In the genomic region with DNA sequence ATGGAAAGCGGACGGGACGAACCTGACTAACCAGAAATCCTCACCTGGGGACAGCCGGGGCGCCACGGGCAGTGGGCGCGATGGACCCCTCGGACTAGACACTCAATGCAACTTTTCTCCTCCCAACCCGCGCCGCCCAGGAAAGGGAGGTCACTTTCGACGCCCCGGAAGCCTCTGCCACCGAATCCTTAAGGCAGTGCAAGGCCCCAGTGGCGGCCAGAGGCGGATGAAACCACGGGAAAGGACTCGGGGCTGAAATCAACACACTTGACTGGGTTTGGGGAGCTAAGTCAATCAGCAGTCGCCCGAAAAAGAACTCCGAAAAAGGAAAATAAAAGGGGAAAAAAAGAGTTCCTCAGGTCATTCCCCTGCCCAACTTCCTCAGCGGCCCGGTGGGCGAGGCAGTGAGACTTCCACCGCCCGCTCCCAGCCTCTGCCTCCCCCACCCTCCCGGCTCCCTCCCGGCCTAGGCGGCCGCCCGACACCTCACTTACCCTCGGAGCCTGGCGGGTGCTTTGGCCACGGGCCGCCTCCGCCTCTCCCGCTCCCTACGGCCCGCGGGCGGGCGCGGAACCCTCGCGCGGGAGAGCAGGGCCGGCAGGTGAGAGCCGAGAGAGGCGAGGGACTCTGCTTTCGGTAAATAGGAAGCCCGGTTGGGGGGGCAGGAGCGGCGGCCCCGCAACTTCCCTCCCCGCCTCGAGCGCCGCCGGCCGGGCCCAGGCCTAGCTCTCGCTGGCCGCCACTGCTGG, we compare ENCODE assay signal across 1 cellular context.
TF ChIP-seq lines count a peak whose summit lies in the region.

No MANE protein-coding gene starts in this region.

TF ChIP-seq in GM12878, 131 proteins besides CTCF, POLR2A, EP300 and RAD21:
- TF ChIP-seq, protein P1, sequence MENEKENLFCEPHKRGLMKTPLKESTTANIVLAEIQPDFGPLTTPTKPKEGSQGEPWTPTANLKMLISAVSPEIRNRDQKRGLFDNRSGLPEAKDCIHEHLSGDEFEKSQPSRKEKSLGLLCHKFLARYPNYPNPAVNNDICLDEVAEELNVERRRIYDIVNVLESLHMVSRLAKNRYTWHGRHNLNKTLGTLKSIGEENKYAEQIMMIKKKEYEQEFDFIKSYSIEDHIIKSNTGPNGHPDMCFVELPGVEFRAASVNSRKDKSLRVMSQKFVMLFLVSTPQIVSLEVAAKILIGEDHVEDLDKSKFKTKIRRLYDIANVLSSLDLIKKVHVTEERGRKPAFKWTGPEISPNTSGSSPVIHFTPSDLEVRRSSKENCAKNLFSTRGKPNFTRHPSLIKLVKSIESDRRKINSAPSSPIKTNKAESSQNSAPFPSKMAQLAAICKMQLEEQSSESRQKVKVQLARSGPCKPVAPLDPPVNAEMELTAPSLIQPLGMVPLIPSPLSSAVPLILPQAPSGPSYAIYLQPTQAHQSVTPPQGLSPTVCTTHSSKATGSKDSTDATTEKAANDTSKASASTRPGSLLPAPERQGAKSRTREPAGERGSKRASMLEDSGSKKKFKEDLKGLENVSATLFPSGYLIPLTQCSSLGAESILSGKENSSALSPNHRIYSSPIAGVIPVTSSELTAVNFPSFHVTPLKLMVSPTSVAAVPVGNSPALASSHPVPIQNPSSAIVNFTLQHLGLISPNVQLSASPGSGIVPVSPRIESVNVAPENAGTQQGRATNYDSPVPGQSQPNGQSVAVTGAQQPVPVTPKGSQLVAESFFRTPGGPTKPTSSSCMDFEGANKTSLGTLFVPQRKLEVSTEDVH (IDR thresholded peaks at IDR 0.05; ENCODE audit: low read depth, partially characterized antibody), result no peak
- TF ChIP-seq STAT1 (conservative IDR thresholded peaks at IDR 0.05) (no peak), CREB1 (IDR thresholded peaks at IDR 0.05; ENCODE audit: low read depth) (0 out of 2 replicates have a peak, but pooled peaks have one; percentile 8), POLR2AphosphoS5 (IDR thresholded peaks at IDR 0.05; ENCODE audit: low read length) (peak; percentile 44; the same call in 1 of the 2 replicates), RUNX3 (IDR thresholded peaks at IDR 0.05; ENCODE audit: low read length) (peak; percentile 34; the same call in 1 of the 2 replicates), YY1 (IDR thresholded peaks at IDR 0.05; ENCODE audit: low read depth, low read length) (peak; percentile 14; the same call in 1 of the 2 replicates), SREBF2 (IDR thresholded peaks at IDR 0.05; ENCODE audit: low read length) (no peak), IRF4 (IDR thresholded peaks at IDR 0.05; ENCODE audit: low read depth, low read length) (no peak), NR2C2 (IDR thresholded peaks at IDR 0.05; ENCODE audit: borderline replicate concordance, control insufficient read depth, insufficient read length, low read depth) (no peak), IKZF2 (IDR thresholded peaks at IDR 0.05) (peak; percentile 23 to 26; a peak in 2 of 4 replicates), ZSCAN29 (IDR thresholded peaks at IDR 0.05) (no peak), NR2F1 (conservative IDR thresholded peaks at IDR 0.05) (0 out of 2 replicates have a peak, but pooled peaks have one; percentile 12), EGR1 (IDR thresholded peaks at IDR 0.05; ENCODE audit: borderline replicate concordance in 1 of 2, low read depth in 2 of 2, low read length in 2 of 2) (no peak), BACH1 (IDR thresholded peaks at IDR 0.05; ENCODE audit: borderline replicate concordance) (0 out of 2 replicates have a peak, but pooled peaks have one; percentile 15), HDAC2 (IDR thresholded peaks at IDR 0.05) (no peak), SUZ12 (IDR thresholded peaks at IDR 0.05; ENCODE audit: unreplicated experiment) (no peak), SMAD5 (IDR thresholded peaks at IDR 0.05; ENCODE audit: low read depth) (no peak), CHD1 (IDR thresholded peaks at IDR 0.05; ENCODE audit: low read depth, low read length) (0 out of 2 replicates have a peak, but pooled peaks have one; percentile 10), NBN (IDR thresholded peaks at IDR 0.05) (no peak), BCL11A (IDR thresholded peaks at IDR 0.05; ENCODE audit: low read depth, low read length) (no peak), EED (IDR thresholded peaks at IDR 0.05; ENCODE audit: low read depth) (peak; percentile 68), LARP7 (IDR thresholded peaks at IDR 0.05) (no peak; the same call in 1 of the 2 replicates), CBFB (IDR thresholded peaks at IDR 0.05; ENCODE audit: low read depth) (peak; percentile 25; the same call in 1 of the 2 replicates)
- TF ChIP-seq, protein P2, sequence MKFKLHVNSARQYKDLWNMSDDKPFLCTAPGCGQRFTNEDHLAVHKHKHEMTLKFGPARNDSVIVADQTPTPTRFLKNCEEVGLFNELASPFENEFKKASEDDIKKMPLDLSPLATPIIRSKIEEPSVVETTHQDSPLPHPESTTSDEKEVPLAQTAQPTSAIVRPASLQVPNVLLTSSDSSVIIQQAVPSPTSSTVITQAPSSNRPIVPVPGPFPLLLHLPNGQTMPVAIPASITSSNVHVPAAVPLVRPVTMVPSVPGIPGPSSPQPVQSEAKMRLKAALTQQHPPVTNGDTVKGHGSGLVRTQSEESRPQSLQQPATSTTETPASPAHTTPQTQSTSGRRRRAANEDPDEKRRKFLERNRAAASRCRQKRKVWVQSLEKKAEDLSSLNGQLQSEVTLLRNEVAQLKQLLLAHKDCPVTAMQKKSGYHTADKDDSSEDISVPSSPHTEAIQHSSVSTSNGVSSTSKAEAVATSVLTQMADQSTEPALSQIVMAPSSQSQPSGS (IDR thresholded peaks at IDR 0.05; ENCODE audit: low read length), result no peak
- TF ChIP-seq, protein P3, sequence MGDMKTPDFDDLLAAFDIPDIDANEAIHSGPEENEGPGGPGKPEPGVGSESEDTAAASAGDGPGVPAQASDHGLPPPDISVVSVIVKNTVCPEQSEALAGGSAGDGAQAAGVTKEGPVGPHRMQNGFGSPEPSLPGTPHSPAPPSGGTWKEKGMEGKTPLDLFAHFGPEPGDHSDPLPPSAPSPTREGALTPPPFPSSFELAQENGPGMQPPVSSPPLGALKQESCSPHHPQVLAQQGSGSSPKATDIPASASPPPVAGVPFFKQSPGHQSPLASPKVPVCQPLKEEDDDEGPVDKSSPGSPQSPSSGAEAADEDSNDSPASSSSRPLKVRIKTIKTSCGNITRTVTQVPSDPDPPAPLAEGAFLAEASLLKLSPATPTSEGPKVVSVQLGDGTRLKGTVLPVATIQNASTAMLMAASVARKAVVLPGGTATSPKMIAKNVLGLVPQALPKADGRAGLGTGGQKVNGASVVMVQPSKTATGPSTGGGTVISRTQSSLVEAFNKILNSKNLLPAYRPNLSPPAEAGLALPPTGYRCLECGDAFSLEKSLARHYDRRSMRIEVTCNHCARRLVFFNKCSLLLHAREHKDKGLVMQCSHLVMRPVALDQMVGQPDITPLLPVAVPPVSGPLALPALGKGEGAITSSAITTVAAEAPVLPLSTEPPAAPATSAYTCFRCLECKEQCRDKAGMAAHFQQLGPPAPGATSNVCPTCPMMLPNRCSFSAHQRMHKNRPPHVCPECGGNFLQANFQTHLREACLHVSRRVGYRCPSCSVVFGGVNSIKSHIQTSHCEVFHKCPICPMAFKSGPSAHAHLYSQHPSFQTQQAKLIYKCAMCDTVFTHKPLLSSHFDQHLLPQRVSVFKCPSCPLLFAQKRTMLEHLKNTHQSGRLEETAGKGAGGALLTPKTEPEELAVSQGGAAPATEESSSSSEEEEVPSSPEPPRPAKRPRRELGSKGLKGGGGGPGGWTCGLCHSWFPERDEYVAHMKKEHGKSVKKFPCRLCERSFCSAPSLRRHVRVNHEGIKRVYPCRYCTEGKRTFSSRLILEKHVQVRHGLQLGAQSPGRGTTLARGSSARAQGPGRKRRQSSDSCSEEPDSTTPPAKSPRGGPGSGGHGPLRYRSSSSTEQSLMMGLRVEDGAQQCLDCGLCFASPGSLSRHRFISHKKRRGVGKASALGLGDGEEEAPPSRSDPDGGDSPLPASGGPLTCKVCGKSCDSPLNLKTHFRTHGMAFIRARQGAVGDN (IDR thresholded peaks at IDR 0.05), result no peak
- TF ChIP-seq, protein P4, sequence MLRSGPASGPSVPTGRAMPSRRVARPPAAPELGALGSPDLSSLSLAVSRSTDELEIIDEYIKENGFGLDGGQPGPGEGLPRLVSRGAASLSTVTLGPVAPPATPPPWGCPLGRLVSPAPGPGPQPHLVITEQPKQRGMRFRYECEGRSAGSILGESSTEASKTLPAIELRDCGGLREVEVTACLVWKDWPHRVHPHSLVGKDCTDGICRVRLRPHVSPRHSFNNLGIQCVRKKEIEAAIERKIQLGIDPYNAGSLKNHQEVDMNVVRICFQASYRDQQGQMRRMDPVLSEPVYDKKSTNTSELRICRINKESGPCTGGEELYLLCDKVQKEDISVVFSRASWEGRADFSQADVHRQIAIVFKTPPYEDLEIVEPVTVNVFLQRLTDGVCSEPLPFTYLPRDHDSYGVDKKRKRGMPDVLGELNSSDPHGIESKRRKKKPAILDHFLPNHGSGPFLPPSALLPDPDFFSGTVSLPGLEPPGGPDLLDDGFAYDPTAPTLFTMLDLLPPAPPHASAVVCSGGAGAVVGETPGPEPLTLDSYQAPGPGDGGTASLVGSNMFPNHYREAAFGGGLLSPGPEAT (IDR thresholded peaks at IDR 0.05; ENCODE audit: low read depth), result 0 out of 2 replicates have a peak, but pooled peaks have one; percentile 19
- TF ChIP-seq, protein P5, sequence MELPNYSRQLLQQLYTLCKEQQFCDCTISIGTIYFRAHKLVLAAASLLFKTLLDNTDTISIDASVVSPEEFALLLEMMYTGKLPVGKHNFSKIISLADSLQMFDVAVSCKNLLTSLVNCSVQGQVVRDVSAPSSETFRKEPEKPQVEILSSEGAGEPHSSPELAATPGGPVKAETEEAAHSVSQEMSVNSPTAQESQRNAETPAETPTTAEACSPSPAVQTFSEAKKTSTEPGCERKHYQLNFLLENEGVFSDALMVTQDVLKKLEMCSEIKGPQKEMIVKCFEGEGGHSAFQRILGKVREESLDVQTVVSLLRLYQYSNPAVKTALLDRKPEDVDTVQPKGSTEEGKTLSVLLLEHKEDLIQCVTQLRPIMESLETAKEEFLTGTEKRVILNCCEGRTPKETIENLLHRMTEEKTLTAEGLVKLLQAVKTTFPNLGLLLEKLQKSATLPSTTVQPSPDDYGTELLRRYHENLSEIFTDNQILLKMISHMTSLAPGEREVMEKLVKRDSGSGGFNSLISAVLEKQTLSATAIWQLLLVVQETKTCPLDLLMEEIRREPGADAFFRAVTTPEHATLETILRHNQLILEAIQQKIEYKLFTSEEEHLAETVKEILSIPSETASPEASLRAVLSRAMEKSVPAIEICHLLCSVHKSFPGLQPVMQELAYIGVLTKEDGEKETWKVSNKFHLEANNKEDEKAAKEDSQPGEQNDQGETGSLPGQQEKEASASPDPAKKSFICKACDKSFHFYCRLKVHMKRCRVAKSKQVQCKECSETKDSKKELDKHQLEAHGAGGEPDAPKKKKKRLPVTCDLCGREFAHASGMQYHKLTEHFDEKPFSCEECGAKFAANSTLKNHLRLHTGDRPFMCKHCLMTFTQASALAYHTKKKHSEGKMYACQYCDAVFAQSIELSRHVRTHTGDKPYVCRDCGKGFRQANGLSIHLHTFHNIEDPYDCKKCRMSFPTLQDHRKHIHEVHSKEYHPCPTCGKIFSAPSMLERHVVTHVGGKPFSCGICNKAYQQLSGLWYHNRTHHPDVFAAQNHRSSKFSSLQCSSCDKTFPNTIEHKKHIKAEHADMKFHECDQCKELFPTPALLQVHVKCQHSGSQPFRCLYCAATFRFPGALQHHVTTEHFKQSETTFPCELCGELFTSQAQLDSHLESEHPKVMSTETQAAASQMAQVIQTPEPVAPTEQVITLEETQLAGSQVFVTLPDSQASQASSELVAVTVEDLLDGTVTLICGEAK (IDR thresholded peaks at IDR 0.05; ENCODE audit: borderline replicate concordance), result 0 out of 2 replicates have a peak, but pooled peaks have one; percentile 33
- TF ChIP-seq, protein P6, sequence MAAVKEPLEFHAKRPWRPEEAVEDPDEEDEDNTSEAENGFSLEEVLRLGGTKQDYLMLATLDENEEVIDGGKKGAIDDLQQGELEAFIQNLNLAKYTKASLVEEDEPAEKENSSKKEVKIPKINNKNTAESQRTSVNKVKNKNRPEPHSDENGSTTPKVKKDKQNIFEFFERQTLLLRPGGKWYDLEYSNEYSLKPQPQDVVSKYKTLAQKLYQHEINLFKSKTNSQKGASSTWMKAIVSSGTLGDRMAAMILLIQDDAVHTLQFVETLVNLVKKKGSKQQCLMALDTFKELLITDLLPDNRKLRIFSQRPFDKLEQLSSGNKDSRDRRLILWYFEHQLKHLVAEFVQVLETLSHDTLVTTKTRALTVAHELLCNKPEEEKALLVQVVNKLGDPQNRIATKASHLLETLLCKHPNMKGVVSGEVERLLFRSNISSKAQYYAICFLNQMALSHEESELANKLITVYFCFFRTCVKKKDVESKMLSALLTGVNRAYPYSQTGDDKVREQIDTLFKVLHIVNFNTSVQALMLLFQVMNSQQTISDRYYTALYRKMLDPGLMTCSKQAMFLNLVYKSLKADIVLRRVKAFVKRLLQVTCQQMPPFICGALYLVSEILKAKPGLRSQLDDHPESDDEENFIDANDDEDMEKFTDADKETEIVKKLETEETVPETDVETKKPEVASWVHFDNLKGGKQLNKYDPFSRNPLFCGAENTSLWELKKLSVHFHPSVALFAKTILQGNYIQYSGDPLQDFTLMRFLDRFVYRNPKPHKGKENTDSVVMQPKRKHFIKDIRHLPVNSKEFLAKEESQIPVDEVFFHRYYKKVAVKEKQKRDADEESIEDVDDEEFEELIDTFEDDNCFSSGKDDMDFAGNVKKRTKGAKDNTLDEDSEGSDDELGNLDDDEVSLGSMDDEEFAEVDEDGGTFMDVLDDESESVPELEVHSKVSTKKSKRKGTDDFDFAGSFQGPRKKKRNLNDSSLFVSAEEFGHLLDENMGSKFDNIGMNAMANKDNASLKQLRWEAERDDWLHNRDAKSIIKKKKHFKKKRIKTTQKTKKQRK (IDR thresholded peaks at IDR 0.05; ENCODE audit: low read depth, low read length), result no peak
- TF ChIP-seq, protein P7, sequence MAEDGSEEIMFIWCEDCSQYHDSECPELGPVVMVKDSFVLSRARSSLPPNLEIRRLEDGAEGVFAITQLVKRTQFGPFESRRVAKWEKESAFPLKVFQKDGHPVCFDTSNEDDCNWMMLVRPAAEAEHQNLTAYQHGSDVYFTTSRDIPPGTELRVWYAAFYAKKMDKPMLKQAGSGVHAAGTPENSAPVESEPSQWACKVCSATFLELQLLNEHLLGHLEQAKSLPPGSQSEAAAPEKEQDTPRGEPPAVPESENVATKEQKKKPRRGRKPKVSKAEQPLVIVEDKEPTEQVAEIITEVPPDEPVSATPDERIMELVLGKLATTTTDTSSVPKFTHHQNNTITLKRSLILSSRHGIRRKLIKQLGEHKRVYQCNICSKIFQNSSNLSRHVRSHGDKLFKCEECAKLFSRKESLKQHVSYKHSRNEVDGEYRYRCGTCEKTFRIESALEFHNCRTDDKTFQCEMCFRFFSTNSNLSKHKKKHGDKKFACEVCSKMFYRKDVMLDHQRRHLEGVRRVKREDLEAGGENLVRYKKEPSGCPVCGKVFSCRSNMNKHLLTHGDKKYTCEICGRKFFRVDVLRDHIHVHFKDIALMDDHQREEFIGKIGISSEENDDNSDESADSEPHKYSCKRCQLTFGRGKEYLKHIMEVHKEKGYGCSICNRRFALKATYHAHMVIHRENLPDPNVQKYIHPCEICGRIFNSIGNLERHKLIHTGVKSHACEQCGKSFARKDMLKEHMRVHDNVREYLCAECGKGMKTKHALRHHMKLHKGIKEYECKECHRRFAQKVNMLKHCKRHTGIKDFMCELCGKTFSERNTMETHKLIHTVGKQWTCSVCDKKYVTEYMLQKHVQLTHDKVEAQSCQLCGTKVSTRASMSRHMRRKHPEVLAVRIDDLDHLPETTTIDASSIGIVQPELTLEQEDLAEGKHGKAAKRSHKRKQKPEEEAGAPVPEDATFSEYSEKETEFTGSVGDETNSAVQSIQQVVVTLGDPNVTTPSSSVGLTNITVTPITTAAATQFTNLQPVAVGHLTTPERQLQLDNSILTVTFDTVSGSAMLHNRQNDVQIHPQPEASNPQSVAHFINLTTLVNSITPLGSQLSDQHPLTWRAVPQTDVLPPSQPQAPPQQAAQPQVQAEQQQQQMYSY (CRISPR knock-in tag; IDR thresholded peaks at IDR 0.05), result no peak
TF ChIP-seq in GM12878: peak in this region for 12.
